Comparison of ENCODE assay signal across 8 cellular contexts in the genomic region with DNA sequence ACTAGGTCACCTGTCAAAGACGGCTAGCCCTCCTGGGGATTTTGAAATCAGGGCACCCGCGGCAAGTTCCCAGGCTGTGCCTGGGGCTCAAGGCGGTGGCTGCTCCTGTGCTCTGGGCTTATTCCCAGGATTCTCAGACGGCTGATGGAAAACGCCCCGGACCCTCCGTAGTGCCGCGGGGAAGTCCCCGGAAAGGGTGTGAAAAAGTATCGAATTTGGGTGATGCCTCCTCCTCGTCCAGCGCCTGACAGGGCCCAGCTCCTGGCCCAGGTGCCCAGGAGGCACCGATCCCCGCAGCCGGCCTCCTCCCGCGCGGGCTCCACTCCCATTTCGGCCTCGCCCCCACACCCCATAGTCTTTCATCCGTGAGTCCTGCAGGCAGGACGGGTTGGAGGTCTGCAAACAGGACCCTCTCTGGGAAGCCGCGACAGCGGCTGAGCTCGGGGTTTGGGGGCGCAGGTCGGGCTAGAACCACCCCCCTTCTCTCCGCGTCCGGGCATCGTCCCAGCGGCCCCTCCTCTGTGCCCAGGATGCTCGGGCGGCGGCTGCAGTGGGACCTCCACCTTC. TPM values are rescaled to one million over a fixed set of nuclear protein-coding genes. Genes with fewer than 3 reads are reported as not detected.
DNase-seq lines count a peak whose midpoint lies in the region; ATAC-seq and TF ChIP-seq lines count a peak whose summit lies in the region.
"Had no signal": no experiment of that assay in that cellular context is flagged by ENCODE, and none has a peak within 500 bp of the region (broad histone marks: within the 10 kb centered on the region; RNA-seq: fewer than 3 reads in every experiment).

No MANE protein-coding gene starts in this region.

- H3K9ac ChIP-seq in GM23248 (no peak overlapping the region), SU-DHL-6 (ENCODE audit: low read length) (peak overlapping the region; percentile 82)

- TF ChIP-seq POLR2A in esophagus squamous epithelium (IDR thresholded peaks at IDR 0.05) (no peak), prostate gland (IDR thresholded peaks at IDR 0.05) (no peak)

- H3K9me2 ChIP-seq in GM23248 (ENCODE audit: insufficient read depth) (no peaks in the 10 kb centered on the region), SU-DHL-6 (replicated peaks; ENCODE audit: insufficient read depth, low read length) (no peaks in the 10 kb centered on the region)

- H3K4me3 ChIP-seq in GM23248 (no peak overlapping the region), SU-DHL-6 (ENCODE audit: insufficient read depth, low read length, poor library complexity, severe bottlenecking) (peak overlapping the region; percentile 65), esophagus squamous epithelium (peak overlapping the region; percentile 44 to 71 (median 58)), prostate gland (peak overlapping the region; percentile 37 to 48)

- intact Hi-C loops in esophagus squamous epithelium (cut with DNase I) = no loop called here
- intact Hi-C loops in prostate gland (cut with DNase I) = no loop called here

- H4K20me1 ChIP-seq in GM23248 (ENCODE audit: insufficient read depth) = no peaks in the 10 kb centered on the region
- no peaks in the 10 kb centered on the region for H4K20me1 ChIP-seq in SU-DHL-6 (ENCODE audit: low read depth, low read length)

- 0 out of 2 replicates have a peak, but pooled peaks cover 4% of the 10 kb centered on the region for H3K4me1 ChIP-seq in GM23248 (ENCODE audit: insufficient read depth)
- H3K4me1 ChIP-seq in esophagus squamous epithelium = peaks cover 18 to 42% (median 25%) of the 10 kb centered on the region in 3 donors
- H3K4me1 ChIP-seq in prostate gland (replicated peaks) = no peaks in the 10 kb centered on the region

- ATAC-seq in HG03045 (IDR thresholded peaks at IDR 0.05; ENCODE audit: unreplicated experiment) = no peak

- H3K4me2 ChIP-seq in GM23248 (ENCODE audit: unreplicated experiment) = peak overlapping the region; percentile 65
- peak overlapping the region; percentile 63 for H3K4me2 ChIP-seq in SU-DHL-6 (ENCODE audit: low read depth, low read length, poor library complexity, severe bottlenecking)

- no peak for DNase-seq in GM23248
- DNase-seq in esophagus squamous epithelium (lab: John Stamatoyannopoulos, UW) = no peak
- DNase-seq in prostate gland (ENCODE audit: low spot score) = no peak
- DNase-seq in NCI-H1048 (lab: John Stamatoyannopoulos, UW) = no peak
- no peak for DNase-seq in EL
- DNase-seq: midbrain had no signal

- H3K27me3 ChIP-seq in GM23248 (replicated peaks; ENCODE audit: insufficient read depth) = peaks cover 76% of the 10 kb centered on the region
- no peaks in the 10 kb centered on the region for H3K27me3 ChIP-seq in SU-DHL-6 (ENCODE audit: low read length)
- H3K27me3 ChIP-seq in esophagus squamous epithelium = peaks cover 0 to 91% (median 13%) of the 10 kb centered on the region in 4 donors
- H3K27me3 ChIP-seq in prostate gland (replicated peaks; ENCODE audit: insufficient read depth) = peaks cover 2% of the 10 kb centered on the region

- H3F3A ChIP-seq in GM23248 (ENCODE audit: insufficient read depth) (no peaks in the 10 kb centered on the region), SU-DHL-6 (ENCODE audit: insufficient read depth) (0 out of 2 replicates have a peak, but pooled peaks cover 5% of the 10 kb centered on the region)

- H3K36me3 ChIP-seq in GM23248 (ENCODE audit: low read depth) (no peaks in the 10 kb centered on the region), SU-DHL-6 (ENCODE audit: low read length) (no peaks in the 10 kb centered on the region), esophagus squamous epithelium (no peaks in the 10 kb centered on the region), prostate gland (no peaks in the 10 kb centered on the region)

- H3K9me3 ChIP-seq in GM23248 (ENCODE audit: low read depth) (no peaks in the 10 kb centered on the region), SU-DHL-6 (ENCODE audit: insufficient read depth, low read length) (no peaks in the 10 kb centered on the region), esophagus squamous epithelium (no peaks in the 10 kb centered on the region), prostate gland (no peaks in the 10 kb centered on the region)

- in situ Hi-C loops in GM23248 (cut with MboI) = no loop called here

- 3 to 5% methylated on average over 29 to 38 of the region's 38 CpGs for WGBS in GM23248 (ENCODE audit: low coverage in 1 of 2, low lambda C conversion rate in 2 of 2, missing lambda C conversion rate in 2 of 2), 2 experiments
- 0% methylated on average over 13 of the region's 38 CpGs; no CpG with 5 or more reads in 1 of the 2 donors for WGBS in esophagus squamous epithelium, 2 donors
- 2% methylated on average over 35 of the region's 38 CpGs for WGBS in prostate gland

- no peak overlapping the region for H2AFZ ChIP-seq in GM23248
- H2AFZ ChIP-seq in SU-DHL-6 (ENCODE audit: low read depth, low read length, severe bottlenecking) = peak overlapping the region; percentile 49

- no peaks in the 10 kb centered on the region for H3K79me2 ChIP-seq in GM23248 (ENCODE audit: insufficient read depth)
- peaks cover 8% of the 10 kb centered on the region; the same call in 1 of the 2 replicates for H3K79me2 ChIP-seq in SU-DHL-6 (ENCODE audit: insufficient read depth, low read length)

- H3K27ac ChIP-seq in GM23248 (no peak overlapping the region), SU-DHL-6 (ENCODE audit: low read depth, low read length) (0 out of 2 replicates have a peak overlapping the region, but pooled peaks have one; percentile 17), esophagus squamous epithelium (no peak overlapping the region), prostate gland (no peak overlapping the region)

- TF ChIP-seq CTCF in SU-DHL-6 (IDR thresholded peaks at IDR 0.05; ENCODE audit: insufficient read depth, low read length, poor library complexity, severe bottlenecking) (no peak), esophagus squamous epithelium (IDR thresholded peaks at IDR 0.05) (no peak), prostate gland (IDR thresholded peaks at IDR 0.05) (no peak)

RNA-seq across cellular contexts. Expression of a gene that starts 1.1 kb away (rescaled TPM):
- 0.86 TPM in 1 of 2 replicates, not detected in the other for total RNA-seq in GM23248 (2014; rRNA removed; shearing (Covaris generic))
- polyA plus RNA-seq in GM23248 (2016; fragmentation: Nextera tagmentation; extraction: Ambion mirVana) = 0.16 and 0.31 TPM in 2 replicates
- 10 to 100 TPM; 21.2 to 48.8 (median 37.5) TPM for total RNA-seq in esophagus squamous epithelium
- 10 to 100 TPM; 17.1 to 88.8 TPM for total RNA-seq in prostate gland
